In genomic region chr15:75368689-75369239, GRCh38 we compare ENCODE assay signal across 8 cellular contexts. TPM values are rescaled to one million over a fixed set of nuclear protein-coding genes. Genes with fewer than 3 reads are reported as not detected.
A peak's percentile ranks its signal among the peaks of the same experiment; 100 is the strongest.
DNase-seq lines count a peak whose midpoint lies in the region; ATAC-seq and TF ChIP-seq lines count a peak whose summit lies in the region.

No MANE protein-coding gene starts in this region.

- H3K27me3 ChIP-seq in Caco-2 (replicated peaks; ENCODE audit: control insufficient read depth, insufficient read depth, low read length) (no peaks in the 10 kb centered on the region), right atrium auricular region (no peaks in the 10 kb centered on the region), smooth muscle cell (ENCODE audit: low read depth) (no peaks in the 10 kb centered on the region)

- CTCF ChIA-PET in Caco-2 (lab: Charles Lee): interaction anchor here (1.0 to 2.2 kb wide), 10 partner anchors 12 to 374 kb away, joined by 3 to 33 read pairs (median 10); partner anchors contain the start of genes IMP3, SCAMP5, SIN3A and SNX33
- CTCF ChIA-PET in activated CD8-positive, alpha-beta T cell treated with anti-CD3 and anti-CD28 coated beads, Interleukin-2, amount 10 ng/mL, durations not matched to agents 7 days and 5 days (lab: Charles Lee): interaction anchor here (0.9 to 4.0 kb wide), 20 partner anchors 9 to 339 kb away, joined by 3 to 62 read pairs (median 6); partner anchors contain the start of genes IMP3, PTPN9, SIN3A and SNUPN

- peaks cover 6% of the 10 kb centered on the region for H4K20me1 ChIP-seq in smooth muscle cell (ENCODE audit: low read depth)

- WGBS in smooth muscle cell (ENCODE audit: low lambda C conversion rate): 6% methylated on average over 23 of the region's 23 CpGs

- H3K4me1 Mint-ChIP-seq in Caco-2 (ENCODE audit: low read depth, unreplicated experiment): peaks cover 13% of the 10 kb centered on the region
- peaks cover 31% of the 10 kb centered on the region for H3K4me1 Mint-ChIP-seq in activated CD8-positive, alpha-beta T cell treated with anti-CD3 and anti-CD28 coated beads, Interleukin-2, amount 10 ng/mL, durations not matched to agents 7 days and 5 days (ENCODE audit: low read depth)

- ATAC-seq in activated CD8-positive, alpha-beta T cell treated with anti-CD3 and anti-CD28 coated beads, Interleukin-2, amount 10 ng/mL, durations not matched to agents 7 days and 5 days: peak; percentile 4

- H2AFZ ChIP-seq in smooth muscle cell (ENCODE audit: low read depth): peak overlapping the region; percentile 53

- H3K4me1 ChIP-seq in Caco-2 (peaks cover 19% of the 10 kb centered on the region), right atrium auricular region (peaks cover 0 to 22% of the 10 kb centered on the region in 2 donors), smooth muscle cell (ENCODE audit: low read depth) (peaks cover 9% of the 10 kb centered on the region)

- TSS peak; percentile 77 for BruUV-seq in Caco-2 (replicated peaks; lab: Mats Ljungman, UMichigan)

- peaks cover 66% of the 10 kb centered on the region for H3K36me3 Mint-ChIP-seq in Caco-2 (ENCODE audit: insufficient read depth, unreplicated experiment)
- H3K36me3 Mint-ChIP-seq in activated CD8-positive, alpha-beta T cell treated with anti-CD3 and anti-CD28 coated beads, Interleukin-2, amount 10 ng/mL, durations not matched to agents 7 days and 5 days (ENCODE audit: low read depth): peaks cover 39% of the 10 kb centered on the region

- peak overlapping the region; percentile 93 for H3K27ac Mint-ChIP-seq in Caco-2 (ENCODE audit: unreplicated experiment)
- H3K27ac Mint-ChIP-seq in activated CD8-positive, alpha-beta T cell treated with anti-CD3 and anti-CD28 coated beads, Interleukin-2, amount 10 ng/mL, durations not matched to agents 7 days and 5 days: peak overlapping the region; percentile 94

- peak overlapping the region; percentile 88 for H3K4me2 ChIP-seq in smooth muscle cell

- peak overlapping the region; percentile 93 for H3K4me3 Mint-ChIP-seq in Caco-2 (ENCODE audit: unreplicated experiment)
- H3K4me3 Mint-ChIP-seq in activated CD8-positive, alpha-beta T cell treated with anti-CD3 and anti-CD28 coated beads, Interleukin-2, amount 10 ng/mL, durations not matched to agents 7 days and 5 days: peak overlapping the region; percentile 89

- no peak for TF ChIP-seq CTCF in Caco-2 (IDR thresholded peaks at IDR 0.05; ENCODE audit: insufficient read depth in 1 of 2, low read depth in 1 of 2, low read length in 1 of 2, severe bottlenecking in 1 of 2, unreplicated experiment in 1 of 2)
- no peak for TF ChIP-seq CTCF in HFF-Myc (IDR thresholded peaks at IDR 0.05; ENCODE audit: low read depth, low read length, missing control alignments)
- TF ChIP-seq CTCF in right atrium auricular region (IDR thresholded peaks at IDR 0.05): peak in 1 of 2 donors; percentile 23
- TF ChIP-seq CTCF in smooth muscle cell (IDR thresholded peaks at IDR 0.05; ENCODE audit: borderline replicate concordance, insufficient read depth, poor library complexity, severe bottlenecking): no peak

- intact Hi-C loops in Caco-2 (cut with micrococcal nuclease; ENCODE audit: unreplicated experiment): loop anchor here (1.0 kb wide), 3 partner anchors 83 to 273 kb away; partner anchors contain the start of genes SIN3A and SNUPN

- H3K36me3 ChIP-seq in Caco-2 (ENCODE audit: control insufficient read depth, insufficient read depth, low read length) (peaks cover 3% of the 10 kb centered on the region), right atrium auricular region (peaks cover 55% of the 10 kb centered on the region), smooth muscle cell (ENCODE audit: low read depth) (no peaks in the 10 kb centered on the region)

- H3K9me3 ChIP-seq in Caco-2: no peaks in the 10 kb centered on the region
- no peaks in the 10 kb centered on the region for H3K9me3 ChIP-seq in right atrium auricular region
- no peaks in the 10 kb centered on the region for H3K9me3 ChIP-seq in smooth muscle cell (replicated peaks; ENCODE audit: low read depth)

- H3K9me3 Mint-ChIP-seq in Caco-2 (ENCODE audit: unreplicated experiment): no peaks in the 10 kb centered on the region
- no peaks in the 10 kb centered on the region for H3K9me3 Mint-ChIP-seq in activated CD8-positive, alpha-beta T cell treated with anti-CD3 and anti-CD28 coated beads, Interleukin-2, amount 10 ng/mL, durations not matched to agents 7 days and 5 days (ENCODE audit: insufficient read depth)

- H3K79me2 ChIP-seq in smooth muscle cell (ENCODE audit: low read depth): peaks cover 2% of the 10 kb centered on the region

- H3K27ac ChIP-seq in right atrium auricular region: peak overlapping the region; percentile 96 to 97
- peak overlapping the region; percentile 84 for H3K27ac ChIP-seq in smooth muscle cell (ENCODE audit: low read depth)

- POLR2A ChIA-PET in Caco-2 (lab: Charles Lee): interaction anchor here (0.7 to 3.3 kb wide), 13 partner anchors 13 to 498 kb away, joined by 3 to 54 read pairs (median 3); partner anchors contain the start of genes COMMD4, IMP3, RPP25 and SIN3A
- POLR2A ChIA-PET in activated CD8-positive, alpha-beta T cell treated with anti-CD3 and anti-CD28 coated beads, Interleukin-2, amount 10 ng/mL, durations not matched to agents 7 days and 5 days (lab: Charles Lee): interaction anchor here (0.6 to 5.2 kb wide), 17 partner anchors 8 to 345 kb away, joined by 3 to 69 read pairs (median 5); partner anchors contain the start of genes COMMD4, IMP3, PPCDC and PTPN9

- peaks cover 4% of the 10 kb centered on the region for H3F3A ChIP-seq in smooth muscle cell (ENCODE audit: low read depth)

- H3K27me3 Mint-ChIP-seq in Caco-2 (ENCODE audit: insufficient read depth, unreplicated experiment): no peaks in the 10 kb centered on the region
- H3K27me3 Mint-ChIP-seq in activated CD8-positive, alpha-beta T cell treated with anti-CD3 and anti-CD28 coated beads, Interleukin-2, amount 10 ng/mL, durations not matched to agents 7 days and 5 days (ENCODE audit: low read depth): no peaks in the 10 kb centered on the region

- DNase-seq in Caco-2: no peak
- no peak for DNase-seq in HFF-Myc (ENCODE audit: extremely low read depth, low read depth)
- peak; percentile 40 for DNase-seq in activated CD8-positive, alpha-beta T cell treated with anti-CD3 and anti-CD28 coated beads, Interleukin-2, amount 10 ng/mL, durations not matched to agents 7 days and 5 days
- DNase-seq in right atrium auricular region (ENCODE audit: low spot score): no peak
- no peak for DNase-seq in smooth muscle cell (lab: John Stamatoyannopoulos, UW; ENCODE audit: unreplicated experiment)
- no peak for DNase-seq in dedifferentiated amniotic fluid mesenchymal stem cell (ENCODE audit: extremely low spot score)
- no peak for DNase-seq in effector CD8-positive, alpha-beta T cell (lab: John Stamatoyannopoulos, UW)
- no peak for DNase-seq in NCI-H774 (lab: John Stamatoyannopoulos, UW)

- peak overlapping the region; percentile 91 for H3K9ac ChIP-seq in smooth muscle cell (ENCODE audit: low read depth)

- H3K4me3 ChIP-seq in Caco-2 (ENCODE audit: low read depth, low read length) (peak overlapping the region; percentile 61), HFF-Myc (replicated peaks; ENCODE audit: low read depth, low read length) (peak overlapping the region; percentile 86), right atrium auricular region (peak overlapping the region; percentile 71 to 90), smooth muscle cell (peak overlapping the region; percentile 81)

RNA-seq across cellular contexts. Expression of gene MAN2C1, which starts 0.4 kb away (rescaled TPM):
- total RNA-seq in Caco-2 (2022): 131 and 140 TPM in 2 replicates
- total RNA-seq in activated CD8-positive, alpha-beta T cell treated with anti-CD3 and anti-CD28 coated beads, Interleukin-2, amount 10 ng/mL, durations not matched to agents 7 days and 5 days: 100 to 1,000 TPM; 123 to 131 TPM
- total RNA-seq in right atrium auricular region: 10 to 100 TPM; 63.2 to 81.8 TPM
- 53.6 and 64.5 TPM in 2 replicates for total RNA-seq in smooth muscle cell
- polyA plus RNA-seq in smooth muscle cell: 70.7 and 80.4 TPM in 2 replicates

RNA-seq across cellular contexts. Expression of gene NEIL1, which starts 21.9 kb away (rescaled TPM):
- total RNA-seq in Caco-2 (2022) (11.3 and 12.3 TPM in 2 replicates), right atrium auricular region (10 to 100 TPM in 1 of 2 donors, 1 to 10 TPM in 1; 6.0 to 11.7 TPM), smooth muscle cell (2.5 and 4.1 TPM in 2 replicates)
- total RNA-seq in activated CD8-positive, alpha-beta T cell treated with anti-CD3 and anti-CD28 coated beads, Interleukin-2, amount 10 ng/mL, durations not matched to agents 7 days and 5 days: 1 to 10 TPM; 2.8 to 3.2 TPM
- polyA plus RNA-seq in smooth muscle cell: 15.1 and 20.3 TPM in 2 replicates

RNA-seq across cellular contexts. Expression of gene COMMD4, which starts 32.9 kb away (rescaled TPM):
- total RNA-seq in Caco-2 (2022) (93.9 and 94.3 TPM in 2 replicates), right atrium auricular region (10 to 100 TPM; 47.2 to 52.4 TPM), smooth muscle cell (39.7 and 48.9 TPM in 2 replicates)
- total RNA-seq in activated CD8-positive, alpha-beta T cell treated with anti-CD3 and anti-CD28 coated beads, Interleukin-2, amount 10 ng/mL, durations not matched to agents 7 days and 5 days: 100 to 1,000 TPM; 101 to 103 TPM
- polyA plus RNA-seq in smooth muscle cell: 67.1 and 72.4 TPM in 2 replicates
